ENCODE assay signal across 13 cellular contexts in the genomic region with DNA sequence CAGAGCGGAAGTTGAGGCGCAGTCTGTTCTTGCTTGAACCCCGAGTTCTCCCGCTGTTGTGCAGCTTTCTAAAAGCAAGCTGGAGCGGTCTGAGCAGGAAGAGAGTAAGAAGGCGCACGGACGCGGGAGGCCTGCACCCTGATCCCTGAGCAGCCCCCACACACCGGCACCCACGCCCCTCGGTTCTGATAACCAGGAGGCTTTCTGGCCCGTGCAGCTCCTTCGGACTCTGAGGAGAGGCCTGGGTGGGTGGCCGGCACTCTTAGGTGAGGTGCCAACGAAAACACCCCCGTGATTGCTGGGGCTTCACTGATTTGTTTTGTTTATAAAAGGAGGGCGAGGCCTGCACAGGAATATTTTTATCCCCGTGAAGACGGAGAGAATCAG. TPM values are rescaled to one million over a fixed set of nuclear protein-coding genes. Genes with fewer than 3 reads are reported as not detected.
DNase-seq lines count a peak whose midpoint lies in the region; ATAC-seq and TF ChIP-seq lines count a peak whose summit lies in the region.
"Had no signal": no experiment of that assay in that cellular context is flagged by ENCODE, and none has a peak within 500 bp of the region (broad histone marks: within the 10 kb centered on the region; RNA-seq: fewer than 3 reads in every experiment).

No MANE protein-coding gene starts in this region.

- H2AFZ ChIP-seq in H9 (ENCODE audit: low read length): no peak overlapping the region

- no peak overlapping the region for H2BK12ac ChIP-seq in H9 (ENCODE audit: insufficient read length, low read depth, low read length)

- ATAC-seq in memory B cell (ENCODE audit: low read depth) (no peak), GM21619 (IDR thresholded peaks at IDR 0.05; ENCODE audit: unreplicated experiment) (no peak)
- ATAC-seq in stimulated activated naive CD8-positive, alpha-beta T cell treated with anti-CD3 and anti-CD28 coated beads, Interleukin-15, amount 100 ng/mL, for 72 hours: no peak

- intact Hi-C loops in activated T-helper 1 cell treated with anti-CD3 and anti-CD28 coated beads, Interleukin-12 subunit alpha, Interleukin-12 subunit beta, Interleukin-2, Interleukin-4 antibody, amounts not matched to agents 30 ng/mL and 10 ng/mL and 1 ng/mL, durations not matched to agents 14 hours and 24 hours and 36 hours (cut with micrococcal nuclease): loop anchor here (1.0 to 5.0 kb wide), 2 partner anchors 41 to 145 kb away; no protein-coding TSS in a partner anchor

- no peak overlapping the region for H2BK20ac ChIP-seq in H9 (ENCODE audit: low read depth, low read length, poor library complexity, severe bottlenecking)

- H2BK120ac ChIP-seq in H9 (ENCODE audit: low read depth, low read length, poor library complexity, severe bottlenecking): no peak overlapping the region

- H3K27ac Mint-ChIP-seq in H9 (peak overlapping the region in 2 of 3 experiments; percentile 13 to 89; a peak in 2 of 7 replicates), memory B cell (peak overlapping the region; percentile 72)
- peak overlapping the region; percentile 61 for H3K27ac Mint-ChIP-seq in activated T-helper 1 cell treated with anti-CD3 and anti-CD28 coated beads, Interleukin-12 subunit alpha, Interleukin-12 subunit beta, Interleukin-2, Interleukin-4 antibody, amounts not matched to agents 30 ng/mL and 10 ng/mL and 1 ng/mL, durations not matched to agents 14 hours and 24 hours and 36 hours
- H3K27ac Mint-ChIP-seq in stimulated activated naive CD8-positive, alpha-beta T cell treated with anti-CD3 and anti-CD28 coated beads, Interleukin-15, amount 100 ng/mL, for 72 hours: no peak overlapping the region

- H3K27ac ChIP-seq in H9 (ENCODE audit: insufficient read length, low read depth, low read length): no peak overlapping the region

- no peak overlapping the region for H4K8ac ChIP-seq in H9 (replicated peaks; ENCODE audit: insufficient read length, low read depth, low read length)

- no peak overlapping the region for H3K4ac ChIP-seq in H9 (ENCODE audit: low read depth, low read length)

- no peaks in the 10 kb centered on the region for H3K27me3 ChIP-seq in H9 (ENCODE audit: insufficient read depth, low read length)

- no peaks in the 10 kb centered on the region for H3K9me3 Mint-ChIP-seq in H9
- no peaks in the 10 kb centered on the region for H3K9me3 Mint-ChIP-seq in activated T-helper 1 cell treated with anti-CD3 and anti-CD28 coated beads, Interleukin-12 subunit alpha, Interleukin-12 subunit beta, Interleukin-2, Interleukin-4 antibody, amounts not matched to agents 30 ng/mL and 10 ng/mL and 1 ng/mL, durations not matched to agents 14 hours and 24 hours and 36 hours
- no peaks in the 10 kb centered on the region for H3K9me3 Mint-ChIP-seq in memory B cell
- H3K9me3 Mint-ChIP-seq in stimulated activated naive CD8-positive, alpha-beta T cell treated with anti-CD3 and anti-CD28 coated beads, Interleukin-15, amount 100 ng/mL, for 72 hours: no peaks in the 10 kb centered on the region

- H3K4me2 ChIP-seq in H9 (ENCODE audit: insufficient read depth, insufficient read length, low read length): no peak overlapping the region

- H2AK5ac ChIP-seq in H9 (ENCODE audit: insufficient read length, low read length): no peak overlapping the region

- no peak overlapping the region for H4K91ac ChIP-seq in H9 (ENCODE audit: insufficient read length, low read depth, low read length)

- no peaks in the 10 kb centered on the region for H3K27me3 Mint-ChIP-seq in H9 (ENCODE audit: low read depth)
- H3K27me3 Mint-ChIP-seq in activated T-helper 1 cell treated with anti-CD3 and anti-CD28 coated beads, Interleukin-12 subunit alpha, Interleukin-12 subunit beta, Interleukin-2, Interleukin-4 antibody, amounts not matched to agents 30 ng/mL and 10 ng/mL and 1 ng/mL, durations not matched to agents 14 hours and 24 hours and 36 hours (ENCODE audit: insufficient read depth): peaks cover 12% of the 10 kb centered on the region
- no peaks in the 10 kb centered on the region for H3K27me3 Mint-ChIP-seq in memory B cell
- peaks cover 77% of the 10 kb centered on the region for H3K27me3 Mint-ChIP-seq in stimulated activated naive CD8-positive, alpha-beta T cell treated with anti-CD3 and anti-CD28 coated beads, Interleukin-15, amount 100 ng/mL, for 72 hours

- H3K4me3 Mint-ChIP-seq in H9 (no peak overlapping the region), memory B cell (peak overlapping the region; percentile 17)
- H3K4me3 Mint-ChIP-seq in activated T-helper 1 cell treated with anti-CD3 and anti-CD28 coated beads, Interleukin-12 subunit alpha, Interleukin-12 subunit beta, Interleukin-2, Interleukin-4 antibody, amounts not matched to agents 30 ng/mL and 10 ng/mL and 1 ng/mL, durations not matched to agents 14 hours and 24 hours and 36 hours: peak overlapping the region; percentile 27
- peak overlapping the region; percentile 2 to 70 for H3K4me3 Mint-ChIP-seq in stimulated activated naive CD8-positive, alpha-beta T cell treated with anti-CD3 and anti-CD28 coated beads, Interleukin-15, amount 100 ng/mL, for 72 hours

- no peaks in the 10 kb centered on the region for H3K9me3 ChIP-seq in H9 (ENCODE audit: control insufficient read depth, low read depth, low read length)

- no peak overlapping the region for H3K14ac ChIP-seq in H9 (ENCODE audit: insufficient read depth, low read length)

- H3K9ac ChIP-seq in H9 (ENCODE audit: extremely low read depth, insufficient read length, low read length): no peak overlapping the region

- TF ChIP-seq CTCF in H9 (conservative IDR thresholded peaks at IDR 0.05): no peak

- H4K5ac ChIP-seq in H9 (ENCODE audit: insufficient read length, low read depth, low read length): no peak overlapping the region

- H3K36me3 Mint-ChIP-seq in H9 (ENCODE audit: insufficient read depth in 1 of 3, low read depth in 3 of 3): peaks cover 21 to 51% (median 48%) of the 10 kb centered on the region in 3 experiments
- peaks cover 22% of the 10 kb centered on the region for H3K36me3 Mint-ChIP-seq in activated T-helper 1 cell treated with anti-CD3 and anti-CD28 coated beads, Interleukin-12 subunit alpha, Interleukin-12 subunit beta, Interleukin-2, Interleukin-4 antibody, amounts not matched to agents 30 ng/mL and 10 ng/mL and 1 ng/mL, durations not matched to agents 14 hours and 24 hours and 36 hours (ENCODE audit: low read depth)
- peaks cover 16% of the 10 kb centered on the region for H3K36me3 Mint-ChIP-seq in memory B cell

- no peak overlapping the region for H3K23ac ChIP-seq in H9 (ENCODE audit: insufficient read length, low read depth, low read length)

- H3K23me2 ChIP-seq in H9 (ENCODE audit: insufficient read length, low read depth, low read length, poor library complexity, severe bottlenecking): no peaks in the 10 kb centered on the region

- WGBS in H9 (ENCODE audit: extremely low coverage, insufficient read length, low lambda C conversion rate): no CpG with 5 or more reads among the region's 20 CpGs

- H2BK5ac ChIP-seq in H9 (ENCODE audit: insufficient read length, low read length): no peak overlapping the region

- H3K56ac ChIP-seq in H9 (ENCODE audit: insufficient read length, low read depth, low read length): no peak overlapping the region

- H3K4me1 ChIP-seq in H9 (ENCODE audit: insufficient read depth, low read length): no peaks in the 10 kb centered on the region

- no peak overlapping the region for H2BK15ac ChIP-seq in H9 (ENCODE audit: low read depth, low read length)

- H4K20me1 ChIP-seq in H9 (ENCODE audit: control insufficient read depth, insufficient read depth, insufficient read length): no peaks in the 10 kb centered on the region

- H3T11ph ChIP-seq in H9 (ENCODE audit: low read length): no peak overlapping the region

- no peaks in the 10 kb centered on the region for H3K79me1 ChIP-seq in H9 (ENCODE audit: insufficient read depth, low read depth, low read length, poor library complexity, severe bottlenecking)

- H3K18ac ChIP-seq in H9 (ENCODE audit: insufficient read length, low read depth, low read length): no peak overlapping the region

- DNase-seq in H9 (no peak), memory B cell (ENCODE audit: low spot score in 2 of 2) (no peak), RKO (ENCODE audit: low spot score) (no peak), HPDE6-E6E7 (ENCODE audit: extremely low spot score) (no peak)
- DNase-seq in activated T-helper 1 cell treated with anti-CD3 and anti-CD28 coated beads, Interleukin-12 subunit alpha, Interleukin-12 subunit beta, Interleukin-2, Interleukin-4 antibody, amounts not matched to agents 30 ng/mL and 10 ng/mL and 1 ng/mL, durations not matched to agents 14 hours and 24 hours and 36 hours (ENCODE audit: low spot score): no peak
- DNase-seq in stimulated activated naive CD8-positive, alpha-beta T cell treated with anti-CD3 and anti-CD28 coated beads, Interleukin-15, amount 100 ng/mL, for 72 hours: no peak
- DNase-seq: activated CD8-positive, alpha-beta memory T cell treated with anti-CD3 and anti-CD28 coated beads, Interleukin-2, amount 50 U/mL, for 4 hours; cortex of kidney; mesendoderm; NCI-H1105; NCI-H446 had no signal

- no peaks in the 10 kb centered on the region for H3K79me2 ChIP-seq in H9 (ENCODE audit: insufficient read depth, low read length)

- H3K4me1 Mint-ChIP-seq in H9 (peaks cover 3 to 14% of the 10 kb centered on the region in 2 experiments; a peak in 3 of 4 replicates), memory B cell (peaks cover 35% of the 10 kb centered on the region)
- peaks cover 74% of the 10 kb centered on the region for H3K4me1 Mint-ChIP-seq in activated T-helper 1 cell treated with anti-CD3 and anti-CD28 coated beads, Interleukin-12 subunit alpha, Interleukin-12 subunit beta, Interleukin-2, Interleukin-4 antibody, amounts not matched to agents 30 ng/mL and 10 ng/mL and 1 ng/mL, durations not matched to agents 14 hours and 24 hours and 36 hours (ENCODE audit: low read depth)
- peaks cover 86% of the 10 kb centered on the region for H3K4me1 Mint-ChIP-seq in stimulated activated naive CD8-positive, alpha-beta T cell treated with anti-CD3 and anti-CD28 coated beads, Interleukin-15, amount 100 ng/mL, for 72 hours

RNA-seq across cellular contexts. Expression of a gene that starts 28.9 kb away (rescaled TPM):
- 0.74 and 0.90 TPM in 2 replicates for total RNA-seq in H9 (2021)
- 0.05 TPM in 1 of 2 replicates, not detected in the other for total RNA-seq in activated T-helper 1 cell treated with anti-CD3 and anti-CD28 coated beads, Interleukin-12 subunit alpha, Interleukin-12 subunit beta, Interleukin-2, Interleukin-4 antibody, amounts not matched to agents 30 ng/mL and 10 ng/mL and 1 ng/mL, durations not matched to agents 14 hours and 24 hours and 36 hours
- total RNA-seq: G401 had no signal

Comparison
In these comparisons a context has a peak if more than half of its experiments do, and no peak if none do; other contexts are left out.
1. H3K27ac Mint-ChIP-seq: peak in H9 (2 of 3), activated T-helper 1 cell treated with anti-CD3 and anti-CD28 coated beads, Interleukin-12 subunit alpha, Interleukin-12 subunit beta, Interleukin-2, Interleukin-4 antibody, amounts not matched to agents 30 ng/mL and 10 ng/mL and 1 ng/mL, durations not matched to agents 14 hours and 24 hours and 36 hours (single experiment) and memory B cell (single experiment); none in stimulated activated naive CD8-positive, alpha-beta T cell treated with anti-CD3 and anti-CD28 coated beads, Interleukin-15, amount 100 ng/mL, for 72 hours (0 of 2).
2. H3K4me3 Mint-ChIP-seq: peak in activated T-helper 1 cell treated with anti-CD3 and anti-CD28 coated beads, Interleukin-12 subunit alpha, Interleukin-12 subunit beta, Interleukin-2, Interleukin-4 antibody, amounts not matched to agents 30 ng/mL and 10 ng/mL and 1 ng/mL, durations not matched to agents 14 hours and 24 hours and 36 hours (single experiment), memory B cell (single experiment) and stimulated activated naive CD8-positive, alpha-beta T cell treated with anti-CD3 and anti-CD28 coated beads, Interleukin-15, amount 100 ng/mL, for 72 hours (2 of 2); none in H9 (0 of 2).